34 cellular contexts compared by ENCODE assay signal in the genomic region with DNA sequence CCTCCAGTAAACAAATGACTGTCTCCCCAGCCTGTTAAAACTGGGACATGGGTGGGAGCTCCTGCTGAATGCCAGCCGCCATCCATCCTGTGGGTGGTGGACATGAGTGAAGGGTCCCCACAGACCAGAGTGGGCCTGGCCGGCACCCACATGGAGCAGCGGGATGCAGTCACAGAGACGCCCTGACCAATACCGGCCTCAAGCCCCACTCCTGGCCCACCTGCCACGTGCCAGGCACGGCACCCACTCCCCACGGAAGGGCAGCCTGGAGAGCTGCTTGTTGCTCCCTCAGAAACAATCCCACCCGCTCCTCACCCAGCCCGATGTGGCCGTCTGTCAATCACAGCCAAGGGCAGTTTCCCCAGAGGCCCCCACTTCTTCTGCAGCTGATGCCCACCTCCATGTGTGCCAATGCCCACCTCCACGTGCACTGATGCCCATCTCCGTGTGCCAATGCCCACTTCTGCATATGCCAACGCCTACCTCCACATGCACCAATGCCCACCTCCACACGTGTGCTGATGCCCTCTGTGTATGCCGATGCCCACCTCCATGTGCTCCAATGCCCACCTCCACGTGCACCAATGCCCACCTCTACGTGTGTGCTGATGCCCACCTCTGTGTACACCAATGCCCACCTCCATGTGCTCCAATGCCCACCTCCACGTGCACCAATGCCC.
"Had no signal": no experiment of that assay in that cellular context is flagged by ENCODE, and none has a peak within 500 bp of the region (broad histone marks: within the 10 kb centered on the region; RNA-seq: fewer than 3 reads in every experiment).

No MANE protein-coding gene starts in this region.

- H3K27me3 Mint-ChIP-seq: activated CD4-positive, alpha-beta T cell treated with anti-CD3 and anti-CD28 coated beads, Interleukin-2, amount 10 ng/mL, durations not matched to agents 7 days and 5 days; activated CD8-positive, alpha-beta memory T cell treated with anti-CD3 and anti-CD28 coated beads, Interleukin-2, amount 10 ng/mL, durations not matched to agents 7 days and 5 days; activated CD8-positive, alpha-beta T cell treated with anti-CD3 and anti-CD28 coated beads for 36 hours; activated naive CD4-positive, alpha-beta T cell treated with anti-CD3 and anti-CD28 coated beads, Interleukin-2, amount 50 U/mL, for 24 hours; central memory CD8-positive, alpha-beta T cell; effector memory CD8-positive, alpha-beta T cell; stimulated activated memory B cell treated with anti-CD40 and anti-IgM and Interleukin-4, amounts not matched to agents 10 μg/mL and 1 μg/mL and 100 μg/mL, for 72 hours; type B pancreatic cell had no signal

- H3K9me3 ChIP-seq: colonic mucosa had no signal

- H3K4me1 ChIP-seq: adrenal gland, ascending aorta, colonic mucosa, psoas muscle, right atrium auricular region had no signal

- H3K36me3 ChIP-seq: adrenal gland, ascending aorta, brain microvascular endothelial cell, colonic mucosa, neutrophil, ovary, right atrium auricular region, thoracic aorta had no signal

- DNase-seq: activated CD4-positive, alpha-beta T cell treated with anti-CD3 and anti-CD28 coated beads, Interleukin-2, amount 10 ng/mL, durations not matched to agents 7 days and 5 days; activated CD8-positive, alpha-beta memory T cell treated with anti-CD3 and anti-CD28 coated beads, Interleukin-2, amount 10 ng/mL, durations not matched to agents 7 days and 5 days; activated CD8-positive, alpha-beta T cell treated with anti-CD3 and anti-CD28 coated beads for 36 hours; activated gamma-delta T cell treated with Interleukin-2 at 50 U/mL for 16 hours; activated T-cell treated with anti-CD3 and anti-CD28 coated beads for 4 hours; adrenal gland; brain microvascular endothelial cell; colonic mucosa; effector memory CD8-positive, alpha-beta T cell; glutamatergic neuron; hypothalamus; left colon; natural killer cell; stimulated activated CD4-positive, alpha-beta T cell treated with anti-CD3 and anti-CD28 coated beads, Interleukin-2, amount 100 ng/mL, for 24 hours had no signal

- H3K27ac ChIP-seq: adrenal gland, ascending aorta, brain microvascular endothelial cell, colonic mucosa, dorsolateral prefrontal cortex, neutrophil, ovary, psoas muscle, right atrium auricular region, thoracic aorta, VCaP had no signal

- H3K27ac Mint-ChIP-seq: activated CD4-positive, alpha-beta T cell treated with anti-CD3 and anti-CD28 coated beads, Interleukin-2, amount 10 ng/mL, durations not matched to agents 7 days and 5 days; activated CD8-positive, alpha-beta memory T cell treated with anti-CD3 and anti-CD28 coated beads, Interleukin-2, amount 10 ng/mL, durations not matched to agents 7 days and 5 days; activated CD8-positive, alpha-beta T cell treated with anti-CD3 and anti-CD28 coated beads for 36 hours; activated naive CD4-positive, alpha-beta T cell treated with anti-CD3 and anti-CD28 coated beads, Interleukin-2, amount 50 U/mL, for 24 hours; effector memory CD8-positive, alpha-beta T cell; mesothelial cell of epicardium; natural killer cell; stimulated activated memory B cell treated with anti-CD40 and anti-IgM and Interleukin-4, amounts not matched to agents 10 μg/mL and 1 μg/mL and 100 μg/mL, for 72 hours; T-helper 2 cell treated with Interferon-gamma antibody and Interleukin-4, amounts not matched to agents 5 μg/mL and 100 μg/mL, for 36 hours; type B pancreatic cell had no signal

- ATAC-seq: activated CD4-positive, CD25-positive, alpha-beta regulatory T cell treated with anti-CD3 and anti-CD28 coated beads, Interleukin-2, amount 50 U/mL, for 24 hours; activated CD8-positive, alpha-beta memory T cell treated with anti-CD3 and anti-CD28 coated beads, Interleukin-2, amount 10 ng/mL, durations not matched to agents 7 days and 5 days; activated CD8-positive, alpha-beta T cell treated with anti-CD3 and anti-CD28 coated beads for 36 hours; effector memory CD8-positive, alpha-beta T cell; esophagus mucosa; left colon; natural killer cell; psoas muscle; SK-N-SH treated with all-trans-retinoic acid at 6 μM for 48 hours; stimulated activated memory B cell treated with anti-CD40 and anti-IgM and Interleukin-4, amounts not matched to agents 10 μg/mL and 1 μg/mL and 100 μg/mL, for 72 hours had no signal

- H3K27me3 ChIP-seq: adrenal gland, ascending aorta, brain microvascular endothelial cell, colonic mucosa, dorsolateral prefrontal cortex, neutrophil, ovary, right atrium auricular region had no signal

- H3K4me3 Mint-ChIP-seq: activated CD4-positive, alpha-beta T cell treated with anti-CD3 and anti-CD28 coated beads, Interleukin-2, amount 10 ng/mL, durations not matched to agents 7 days and 5 days; activated CD8-positive, alpha-beta memory T cell treated with anti-CD3 and anti-CD28 coated beads, Interleukin-2, amount 10 ng/mL, durations not matched to agents 7 days and 5 days; activated CD8-positive, alpha-beta T cell treated with anti-CD3 and anti-CD28 coated beads for 36 hours; activated naive CD4-positive, alpha-beta T cell treated with anti-CD3 and anti-CD28 coated beads, Interleukin-2, amount 50 U/mL, for 24 hours; central memory CD8-positive, alpha-beta T cell; effector memory CD8-positive, alpha-beta T cell; mesothelial cell of epicardium; natural killer cell; stimulated activated memory B cell treated with anti-CD40 and anti-IgM and Interleukin-4, amounts not matched to agents 10 μg/mL and 1 μg/mL and 100 μg/mL, for 72 hours; T-helper 2 cell treated with Interferon-gamma antibody and Interleukin-4, amounts not matched to agents 5 μg/mL and 100 μg/mL, for 36 hours; type B pancreatic cell had no signal

- FAIRE-seq: endothelial cell of umbilical vein, frontal cortex, islet of Langerhans had no signal

- H3K4me1 Mint-ChIP-seq: activated CD4-positive, alpha-beta T cell treated with anti-CD3 and anti-CD28 coated beads, Interleukin-2, amount 10 ng/mL, durations not matched to agents 7 days and 5 days; activated CD8-positive, alpha-beta memory T cell treated with anti-CD3 and anti-CD28 coated beads, Interleukin-2, amount 10 ng/mL, durations not matched to agents 7 days and 5 days; activated naive CD4-positive, alpha-beta T cell treated with anti-CD3 and anti-CD28 coated beads, Interleukin-2, amount 50 U/mL, for 24 hours; central memory CD8-positive, alpha-beta T cell; mesothelial cell of epicardium; natural killer cell; stimulated activated memory B cell treated with anti-CD40 and anti-IgM and Interleukin-4, amounts not matched to agents 10 μg/mL and 1 μg/mL and 100 μg/mL, for 72 hours had no signal

- H3K4me3 ChIP-seq: adrenal gland, ascending aorta, colonic mucosa, dorsolateral prefrontal cortex, ovary, psoas muscle, right atrium auricular region, thoracic aorta had no signal
